ENCODE assay signal across 8 cellular contexts in genomic region chr2:1855150-1855549, GRCh38.
DNase-seq lines count a peak whose midpoint lies in the region; ATAC-seq and TF ChIP-seq lines count a peak whose summit lies in the region.

No MANE protein-coding gene starts in this region.

- intact Hi-C loops in stomach (cut with DNase I; ENCODE audit: low total_unique reads) = no loop called here

- peak overlapping the region; percentile 58 for H3K4me2 ChIP-seq in mesendoderm (ENCODE audit: low read length)

- no peaks in the 10 kb centered on the region for H3K9me3 ChIP-seq in stomach

- no peaks in the 10 kb centered on the region for H3K79me2 ChIP-seq in mesendoderm (ENCODE audit: control insufficient read depth, insufficient read depth, low read length)

- H4K8ac ChIP-seq in mesendoderm (ENCODE audit: low read depth, low read length) = no peak overlapping the region

- TF ChIP-seq EP300 in stomach (IDR thresholded peaks at IDR 0.05) = no peak

- H3K27me3 ChIP-seq in mesendoderm (ENCODE audit: insufficient read depth, low read length, poor library complexity) (no peaks in the 10 kb centered on the region), stomach (peaks cover 0 to 73% (median 15%) of the 10 kb centered on the region in 3 donors)

- H3K79me1 ChIP-seq in mesendoderm (ENCODE audit: low read length) = no peaks in the 10 kb centered on the region

- H2BK120ac ChIP-seq in mesendoderm (ENCODE audit: low read depth, low read length) = no peak overlapping the region

- H3K9ac ChIP-seq in mesendoderm (ENCODE audit: low read length) = no peak overlapping the region

- H3K4me3 ChIP-seq in astrocyte of the cerebellum (ENCODE audit: low read depth, low read length) (peak overlapping the region; percentile 37), mesendoderm (ENCODE audit: low read length) (no peak overlapping the region), stomach (no peak overlapping the region)

- TF ChIP-seq POLR2A in stomach (IDR thresholded peaks at IDR 0.05) = no peak

- ATAC-seq in GM18861 (IDR thresholded peaks at IDR 0.05; ENCODE audit: unreplicated experiment) = no peak

- no peak overlapping the region for H4K5ac ChIP-seq in mesendoderm (ENCODE audit: low read length)

- H3K56ac ChIP-seq in mesendoderm (ENCODE audit: low read length) = no peak overlapping the region

- in situ Hi-C loops in astrocyte of the cerebellum (cut with HindIII; ENCODE audit: low sequenced_read_pairs) = no loop called here

- H3K4ac ChIP-seq in mesendoderm (ENCODE audit: low read depth, low read length) = no peak overlapping the region

- no CpG with 5 or more reads among the region's 15 CpGs for WGBS in mesendoderm (ENCODE audit: extremely low coverage, insufficient coverage, low lambda C conversion rate)
- 37 to 46% (median 41%) methylated on average over 15 of the region's 15 CpGs for WGBS in stomach, 5 donors

- H2BK15ac ChIP-seq in mesendoderm (replicated peaks; ENCODE audit: low read depth) = no peak overlapping the region

- H2BK5ac ChIP-seq in mesendoderm (ENCODE audit: low read length) = no peak overlapping the region

- no peak overlapping the region for H3K18ac ChIP-seq in mesendoderm (ENCODE audit: low read length)

- no peak overlapping the region for H2AK5ac ChIP-seq in mesendoderm (ENCODE audit: low read length)

- H3K27ac ChIP-seq in mesendoderm (ENCODE audit: low read depth, low read length) (no peak overlapping the region), stomach (no peak overlapping the region)

- TF ChIP-seq CTCF in astrocyte of the cerebellum (IDR thresholded peaks at IDR 0.05; ENCODE audit: low read depth, low read length, missing control alignments) (no peak), stomach (IDR thresholded peaks at IDR 0.05) (no peak)

- H3K4me1 ChIP-seq in mesendoderm (ENCODE audit: control insufficient read depth, low read depth, low read length) (no peaks in the 10 kb centered on the region), stomach (no peaks in the 10 kb centered on the region)

- H3K36me3 ChIP-seq in mesendoderm (ENCODE audit: control insufficient read depth, insufficient read depth, low read length) (no peaks in the 10 kb centered on the region), stomach (no peaks in the 10 kb centered on the region)

- DNase-seq in Ammon's horn (ENCODE audit: low spot score) (peak; percentile 79), NCI-H146 treated with DMSO at 0.1 percent for 48 hours (lab: John Stamatoyannopoulos, UW; ENCODE audit: unreplicated experiment) (peak; percentile 63), astrocyte of the cerebellum (ENCODE audit: low read depth) (peak; percentile 5), mesendoderm (peak; percentile 86), SIG-M5 (lab: John Stamatoyannopoulos, UW) (no peak), stomach (no peak), HuH-7.5 (ENCODE audit: low spot score) (no peak)

- H3K23ac ChIP-seq in mesendoderm (ENCODE audit: low read length) = no peak overlapping the region

Comparison
In these comparisons a context has a peak if more than half of its experiments do, and no peak if none do; other contexts are left out.
1. DNase-seq: peak in Ammon's horn (single experiment), NCI-H146 treated with DMSO at 0.1 percent for 48 hours (single experiment), astrocyte of the cerebellum (single experiment) and mesendoderm (single experiment); none in SIG-M5 (single experiment), stomach (single experiment) and HuH-7.5 (single experiment).